9 cellular contexts compared by ENCODE assay signal in the genomic region with DNA sequence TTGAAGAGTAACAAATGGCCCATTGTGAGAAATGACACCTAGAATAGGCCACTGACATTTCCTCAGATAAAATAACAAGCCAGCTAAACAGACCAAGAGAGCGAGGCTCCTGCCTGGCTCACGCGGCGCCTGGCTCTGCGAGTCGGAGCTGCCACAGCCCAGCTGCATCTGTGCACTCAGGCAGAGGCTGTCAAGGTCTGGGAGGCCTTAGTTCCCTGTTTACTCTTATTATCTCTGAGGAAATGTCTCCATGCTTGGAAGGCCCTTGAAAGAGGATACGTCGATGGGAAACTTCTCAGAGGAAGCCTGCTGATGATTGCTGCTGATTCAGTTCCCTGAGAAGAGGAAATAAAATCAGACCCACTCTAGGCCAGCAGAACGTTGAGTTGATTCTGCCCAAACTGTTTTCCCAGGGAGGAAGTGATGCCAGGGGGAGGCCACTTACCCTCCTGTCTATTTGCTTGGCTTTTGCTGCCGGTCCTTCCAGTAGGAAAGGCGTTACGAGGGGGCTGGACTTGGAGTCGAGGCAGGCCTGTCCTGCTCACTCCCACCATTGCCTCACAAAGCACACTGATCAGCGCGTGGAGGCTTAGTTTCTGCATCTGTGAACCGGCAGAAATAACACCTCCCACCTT.
DNase-seq lines count a peak whose midpoint lies in the region; ATAC-seq and TF ChIP-seq lines count a peak whose summit lies in the region.
"Had no signal": no experiment of that assay in that cellular context is flagged by ENCODE, and none has a peak within 500 bp of the region (broad histone marks: within the 10 kb centered on the region; RNA-seq: fewer than 3 reads in every experiment).

No MANE protein-coding gene starts in this region.

- H3K27me3 Mint-ChIP-seq in WTC11 (ENCODE audit: low read depth), result no peaks in the 10 kb centered on the region

- H3K9me3 ChIP-seq in HUES6 (ENCODE audit: control insufficient read depth, insufficient read depth, low read depth, low read length), result no peaks in the 10 kb centered on the region
- no peaks in the 10 kb centered on the region for H3K9me3 ChIP-seq in hepatocyte (ENCODE audit: low read depth)
- H3K9me3 ChIP-seq in psoas muscle, result no peaks in the 10 kb centered on the region

- peak; percentile 47 for DNase-seq in astrocyte of the hippocampus (ENCODE audit: low read depth, low spot score)
- DNase-seq in hepatocyte (ENCODE audit: low spot score), result peak; percentile 66
- peak in 1 of 2 donors; percentile 65 for DNase-seq in psoas muscle
- DNase-seq in WTC11 (ENCODE audit: low spot score), result no peak
- no peak for DNase-seq in NCI-H187 treated with DMSO at 0.1 percent for 48 hours (lab: John Stamatoyannopoulos, UW)
- DNase-seq: EL had no signal

- intact Hi-C loops in psoas muscle (cut with DNase I), result no loop called here

- no peaks in the 10 kb centered on the region for H3K27me3 ChIP-seq in HUES6 (ENCODE audit: control insufficient read depth, insufficient read depth, low read length)
- no peaks in the 10 kb centered on the region for H3K27me3 ChIP-seq in hepatocyte
- no peaks in the 10 kb centered on the region for H3K27me3 ChIP-seq in psoas muscle (ENCODE audit: insufficient read depth in 3 of 3, low read length in 2 of 3)

- no peak overlapping the region; the same call in 1 of the 2 replicates for H3K27ac ChIP-seq in HUES6 (ENCODE audit: low read depth, low read length)
- H3K27ac ChIP-seq in hepatocyte, result peak overlapping the region; percentile 39
- H3K27ac ChIP-seq in psoas muscle, result peak overlapping the region; percentile 53

- 58% methylated on average over 16 of the region's 16 CpGs for WGBS in hepatocyte (ENCODE audit: low lambda C conversion rate, missing lambda C conversion rate)
- 56 to 63% (median 58%) methylated on average over 16 of the region's 16 CpGs for WGBS in psoas muscle, 3 donors

- H3K4me2 ChIP-seq in hepatocyte, result no peak overlapping the region

- H3K27ac Mint-ChIP-seq in WTC11, result no peak overlapping the region; the same call in 1 of the 2 replicates

- H3K4me3 ChIP-seq in HUES6 (ENCODE audit: low read depth, low read length) (no peak overlapping the region), hepatocyte (no peak overlapping the region), psoas muscle (no peak overlapping the region)

- H3K9me3 Mint-ChIP-seq in WTC11, result no peaks in the 10 kb centered on the region

- no peak overlapping the region for H3K4me3 Mint-ChIP-seq in WTC11

- ATAC-seq in psoas muscle (peak in 3 of 4 donors; percentile 43 to 64 (median 58)), WTC11 (no peak), GM18519 (IDR thresholded peaks at IDR 0.05; ENCODE audit: low FRiP score, unreplicated experiment) (no peak), GM19452 (IDR thresholded peaks at IDR 0.05; ENCODE audit: unreplicated experiment) (no peak)

- H3K36me3 Mint-ChIP-seq in WTC11, result no peaks in the 10 kb centered on the region

- peak overlapping the region; percentile 47 for H3K9ac ChIP-seq in HUES6 (ENCODE audit: low read length)

- H3K9me2 ChIP-seq in hepatocyte (replicated peaks; ENCODE audit: insufficient read depth), result no peaks in the 10 kb centered on the region

- H3K4me1 ChIP-seq in HUES6 (ENCODE audit: control insufficient read depth, insufficient read depth, low read length) (peaks cover 13% of the 10 kb centered on the region), hepatocyte (ENCODE audit: insufficient read depth) (peaks cover 7% of the 10 kb centered on the region), psoas muscle (no peaks in the 10 kb centered on the region)

- CTCF ChIA-PET in WTC11 (lab: Charles Lee), result no interaction called here

- peaks cover 15% of the 10 kb centered on the region for H3K4me1 Mint-ChIP-seq in WTC11

- H4K20me1 ChIP-seq in hepatocyte (ENCODE audit: insufficient read depth, poor library complexity, severe bottlenecking), result no peaks in the 10 kb centered on the region

- H3K36me3 ChIP-seq in HUES6 (ENCODE audit: control insufficient read depth, insufficient read depth, low read length) (peaks cover 13% of the 10 kb centered on the region; the same call in 1 of the 2 replicates), hepatocyte (replicated peaks; ENCODE audit: insufficient read depth, low read depth) (no peaks in the 10 kb centered on the region), psoas muscle (ENCODE audit: insufficient read depth in 1 of 2, low read depth in 1 of 2) (peaks cover 0 to 6% of the 10 kb centered on the region in 2 donors)

- H2AFZ ChIP-seq in hepatocyte, result no peak overlapping the region

- TF ChIP-seq CTCF in hepatocyte (IDR thresholded peaks at IDR 0.05; ENCODE audit: poor library complexity), result no peak
- no peak for TF ChIP-seq CTCF in psoas muscle (IDR thresholded peaks at IDR 0.05)
- TF ChIP-seq CTCF in WTC11 (IDR thresholded peaks at IDR 0.05), result no peak

- H3K79me2 ChIP-seq in hepatocyte, result no peaks in the 10 kb centered on the region

- POLR2A ChIA-PET in WTC11 (lab: Charles Lee), result no interaction called here

TF ChIP-seq in WTC11, 78 proteins besides CTCF, POLR2A, EP300 and RAD21 (continues in another document):
- TF ChIP-seq ZNF671 (CRISPR knock-in tag; IDR thresholded peaks at IDR 0.05), result no peak
- no peak for TF ChIP-seq FOXP1 (CRISPR knock-in tag; IDR thresholded peaks at IDR 0.05; ENCODE audit: borderline replicate concordance)
- no peak for TF ChIP-seq CBFB (CRISPR knock-in tag; IDR thresholded peaks at IDR 0.05; ENCODE audit: low read depth)
- TF ChIP-seq ZNF281 (CRISPR knock-in tag; IDR thresholded peaks at IDR 0.05), result no peak
- TF ChIP-seq MXD4 (CRISPR knock-in tag; IDR thresholded peaks at IDR 0.05; ENCODE audit: borderline replicate concordance), result no peak
- TF ChIP-seq TCF7 (CRISPR knock-in tag; IDR thresholded peaks at IDR 0.05; ENCODE audit: low read depth), result no peak
- TF ChIP-seq ZNF317 (CRISPR knock-in tag; IDR thresholded peaks at IDR 0.05; ENCODE audit: borderline replicate concordance, low read depth), result no peak
- TF ChIP-seq, protein P1, sequence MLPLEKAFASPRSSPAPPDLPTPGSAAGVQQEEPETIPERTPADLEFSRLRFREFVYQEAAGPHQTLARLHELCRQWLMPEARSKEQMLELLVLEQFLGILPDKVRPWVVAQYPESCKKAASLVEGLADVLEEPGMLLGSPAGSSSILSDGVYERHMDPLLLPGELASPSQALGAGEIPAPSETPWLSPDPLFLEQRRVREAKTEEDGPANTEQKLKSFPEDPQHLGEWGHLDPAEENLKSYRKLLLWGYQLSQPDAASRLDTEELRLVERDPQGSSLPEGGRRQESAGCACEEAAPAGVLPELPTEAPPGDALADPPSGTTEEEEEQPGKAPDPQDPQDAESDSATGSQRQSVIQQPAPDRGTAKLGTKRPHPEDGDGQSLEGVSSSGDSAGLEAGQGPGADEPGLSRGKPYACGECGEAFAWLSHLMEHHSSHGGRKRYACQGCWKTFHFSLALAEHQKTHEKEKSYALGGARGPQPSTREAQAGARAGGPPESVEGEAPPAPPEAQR (CRISPR knock-in tag; IDR thresholded peaks at IDR 0.05), result no peak
- no peak for TF ChIP-seq SP1 (CRISPR knock-in tag; conservative IDR thresholded peaks at IDR 0.05)
- TF ChIP-seq NFYB (CRISPR knock-in tag; conservative IDR thresholded peaks at IDR 0.05; ENCODE audit: low read depth), result no peak
- TF ChIP-seq IRF2 (CRISPR knock-in tag; IDR thresholded peaks at IDR 0.05; ENCODE audit: borderline replicate concordance, low read depth), result no peak
- TF ChIP-seq, protein P2, sequence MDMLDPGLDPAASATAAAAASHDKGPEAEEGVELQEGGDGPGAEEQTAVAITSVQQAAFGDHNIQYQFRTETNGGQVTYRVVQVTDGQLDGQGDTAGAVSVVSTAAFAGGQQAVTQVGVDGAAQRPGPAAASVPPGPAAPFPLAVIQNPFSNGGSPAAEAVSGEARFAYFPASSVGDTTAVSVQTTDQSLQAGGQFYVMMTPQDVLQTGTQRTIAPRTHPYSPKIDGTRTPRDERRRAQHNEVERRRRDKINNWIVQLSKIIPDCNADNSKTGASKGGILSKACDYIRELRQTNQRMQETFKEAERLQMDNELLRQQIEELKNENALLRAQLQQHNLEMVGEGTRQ (CRISPR knock-in tag; IDR thresholded peaks at IDR 0.05), result no peak
- no peak for TF ChIP-seq FOXJ3 (CRISPR knock-in tag; IDR thresholded peaks at IDR 0.05; ENCODE audit: borderline replicate concordance)
- TF ChIP-seq NR2C2 (CRISPR knock-in tag; IDR thresholded peaks at IDR 0.05), result no peak
- TF ChIP-seq, protein P3, sequence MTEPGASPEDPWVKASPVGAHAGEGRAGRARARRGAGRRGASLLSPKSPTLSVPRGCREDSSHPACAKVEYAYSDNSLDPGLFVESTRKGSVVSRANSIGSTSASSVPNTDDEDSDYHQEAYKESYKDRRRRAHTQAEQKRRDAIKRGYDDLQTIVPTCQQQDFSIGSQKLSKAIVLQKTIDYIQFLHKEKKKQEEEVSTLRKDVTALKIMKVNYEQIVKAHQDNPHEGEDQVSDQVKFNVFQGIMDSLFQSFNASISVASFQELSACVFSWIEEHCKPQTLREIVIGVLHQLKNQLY (CRISPR knock-in tag; IDR thresholded peaks at IDR 0.05), result no peak
- TF ChIP-seq SMAD4 (CRISPR knock-in tag; IDR thresholded peaks at IDR 0.05), result no peak

Comparison
In these comparisons a context has a peak if more than half of its experiments do, and no peak if none do; other contexts are left out.
1. DNase-seq: peak in astrocyte of the hippocampus (single experiment) and hepatocyte (single experiment); none in WTC11 (single experiment) and NCI-H187 treated with DMSO at 0.1 percent for 48 hours (single experiment).
2. ATAC-seq: peak in psoas muscle (3 of 4); none in WTC11 (single experiment), GM18519 (single experiment) and GM19452 (single experiment).